8 cellular contexts compared by ENCODE assay signal in genomic region chr18:63970803-63971191, GRCh38. TPM values are rescaled to one million over a fixed set of nuclear protein-coding genes. Genes with fewer than 3 reads are reported as not detected.
DNase-seq lines count a peak whose midpoint lies in the region; ATAC-seq and TF ChIP-seq lines count a peak whose summit lies in the region.

No MANE protein-coding gene starts in this region.

- TF ChIP-seq CTCF in choroid plexus epithelial cell (conservative IDR thresholded peaks at IDR 0.05; ENCODE audit: low read depth, low read length) (no peak), liver (IDR thresholded peaks at IDR 0.05; ENCODE audit: low read depth, low read length, missing input control) (no peak)

- in situ Hi-C loops in KBM-7 (cut with MboI; ENCODE audit: low pct_unique_long_range_greater_than_20kb, low sequenced_read_pairs) = no loop called here

- H3K27me3 ChIP-seq in liver (ENCODE audit: control insufficient read depth in 4 of 4, insufficient read depth in 4 of 4, low read length in 3 of 4) (no peaks in the 10 kb centered on the region), thymus (ENCODE audit: control insufficient read depth, insufficient read depth) (no peaks in the 10 kb centered on the region)

- TF ChIP-seq RAD21 in liver (IDR thresholded peaks at IDR 0.05) = no peak

- H3K9me3 ChIP-seq in liver (ENCODE audit: control insufficient read depth in 4 of 4, low read length in 3 of 4) (no peaks in the 10 kb centered on the region), thymus (ENCODE audit: control insufficient read depth) (no peaks in the 10 kb centered on the region)

- WGBS in liver = 36% methylated on average over 18 of the region's 18 CpGs
- WGBS in thymus = 57% methylated on average over 18 of the region's 18 CpGs

- ATAC-seq in GM19455 (IDR thresholded peaks at IDR 0.05; ENCODE audit: unreplicated experiment) = peak; percentile 2

- peak overlapping the region; percentile 33 to 82 for H3K9ac ChIP-seq in liver (ENCODE audit: low read depth in 1 of 2, low read length in 2 of 2)

- H3K4me3 ChIP-seq in choroid plexus epithelial cell (ENCODE audit: low read depth, low read length) = peak overlapping the region; percentile 84
- peak overlapping the region; percentile 74 to 90 (median 77) for H3K4me3 ChIP-seq in liver (ENCODE audit: low read depth in 1 of 3, low read length in 3 of 3)
- H3K4me3 ChIP-seq in thymus (ENCODE audit: low read length) = peak overlapping the region; percentile 79

- H3K27ac ChIP-seq in liver (ENCODE audit: low read depth in 1 of 2, low read length in 2 of 2) (peak overlapping the region; percentile 97 to 99), thymus (ENCODE audit: low read depth) (peak overlapping the region; percentile 93)

- peaks cover 2 to 26% (median 17%) of the 10 kb centered on the region in 4 donors for H3K4me1 ChIP-seq in liver (ENCODE audit: control insufficient read depth in 4 of 4, insufficient read depth in 4 of 4, low read length in 3 of 4)
- peaks cover 3% of the 10 kb centered on the region for H3K4me1 ChIP-seq in thymus (ENCODE audit: control insufficient read depth, insufficient read depth, low read length)

- peak; percentile 35 for DNase-seq in AG08396 (ENCODE audit: low spot score)
- peak; percentile 86 for DNase-seq in NCI-H748 (lab: John Stamatoyannopoulos, UW; ENCODE audit: unreplicated experiment)
- no peak for DNase-seq in choroid plexus epithelial cell (ENCODE audit: low read depth)
- DNase-seq in KBM-7 = no peak
- DNase-seq in NCI-H2171 (lab: John Stamatoyannopoulos, UW) = no peak

- H3K36me3 ChIP-seq in liver (ENCODE audit: control insufficient read depth in 4 of 4, insufficient read depth in 3 of 4, low read depth in 1 of 4, low read length in 3 of 4) = no peaks in the 10 kb centered on the region
- no peaks in the 10 kb centered on the region for H3K36me3 ChIP-seq in thymus (ENCODE audit: control insufficient read depth, insufficient read depth)

TF ChIP-seq in liver, 16 proteins besides CTCF, POLR2A, EP300 and RAD21:
- TF ChIP-seq FOXA1 (IDR thresholded peaks at IDR 0.05) (no peak), HNF4A (conservative IDR thresholded peaks at IDR 0.05) (no peak), YY1 (IDR thresholded peaks at IDR 0.05) (no peak), RXRA (IDR thresholded peaks at IDR 0.05) (no peak), ATF3 (IDR thresholded peaks at IDR 0.05) (no peak), MAX (IDR thresholded peaks at IDR 0.05) (no peak), GABPA (IDR thresholded peaks at IDR 0.05 in 1 of 2, conservative IDR thresholded peaks at IDR 0.05 in 1 of 2) (no peak), EGR1 (IDR thresholded peaks at IDR 0.05; ENCODE audit: low read depth in 2 of 2) (no peak)
- TF ChIP-seq, protein P1, sequence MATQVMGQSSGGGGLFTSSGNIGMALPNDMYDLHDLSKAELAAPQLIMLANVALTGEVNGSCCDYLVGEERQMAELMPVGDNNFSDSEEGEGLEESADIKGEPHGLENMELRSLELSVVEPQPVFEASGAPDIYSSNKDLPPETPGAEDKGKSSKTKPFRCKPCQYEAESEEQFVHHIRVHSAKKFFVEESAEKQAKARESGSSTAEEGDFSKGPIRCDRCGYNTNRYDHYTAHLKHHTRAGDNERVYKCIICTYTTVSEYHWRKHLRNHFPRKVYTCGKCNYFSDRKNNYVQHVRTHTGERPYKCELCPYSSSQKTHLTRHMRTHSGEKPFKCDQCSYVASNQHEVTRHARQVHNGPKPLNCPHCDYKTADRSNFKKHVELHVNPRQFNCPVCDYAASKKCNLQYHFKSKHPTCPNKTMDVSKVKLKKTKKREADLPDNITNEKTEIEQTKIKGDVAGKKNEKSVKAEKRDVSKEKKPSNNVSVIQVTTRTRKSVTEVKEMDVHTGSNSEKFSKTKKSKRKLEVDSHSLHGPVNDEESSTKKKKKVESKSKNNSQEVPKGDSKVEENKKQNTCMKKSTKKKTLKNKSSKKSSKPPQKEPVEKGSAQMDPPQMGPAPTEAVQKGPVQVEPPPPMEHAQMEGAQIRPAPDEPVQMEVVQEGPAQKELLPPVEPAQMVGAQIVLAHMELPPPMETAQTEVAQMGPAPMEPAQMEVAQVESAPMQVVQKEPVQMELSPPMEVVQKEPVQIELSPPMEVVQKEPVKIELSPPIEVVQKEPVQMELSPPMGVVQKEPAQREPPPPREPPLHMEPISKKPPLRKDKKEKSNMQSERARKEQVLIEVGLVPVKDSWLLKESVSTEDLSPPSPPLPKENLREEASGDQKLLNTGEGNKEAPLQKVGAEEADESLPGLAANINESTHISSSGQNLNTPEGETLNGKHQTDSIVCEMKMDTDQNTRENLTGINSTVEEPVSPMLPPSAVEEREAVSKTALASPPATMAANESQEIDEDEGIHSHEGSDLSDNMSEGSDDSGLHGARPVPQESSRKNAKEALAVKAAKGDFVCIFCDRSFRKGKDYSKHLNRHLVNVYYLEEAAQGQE (IDR thresholded peaks at IDR 0.05) = no peak

RNA-seq across cellular contexts. Expression of gene SERPINB8, which starts 0.9 kb away (rescaled TPM):
- 1 to 10 TPM; 2.5 to 5.1 TPM for total RNA-seq in liver
- polyA plus RNA-seq in liver (1 to 10 TPM; 8.3 to 8.6 TPM), thymus (11.2 TPM)

RNA-seq across cellular contexts. Expression of gene HMSD, which starts 21.7 kb away (rescaled TPM):
- under 1 TPM in 1 of 2 donors, not detected in 1; 0.28 TPM for total RNA-seq in liver
- polyA plus RNA-seq in liver (under 1 TPM; 0.13 to 0.14 TPM), thymus (1.6 TPM)

Comparison
In these comparisons a context has a peak if more than half of its experiments do, and no peak if none do; other contexts are left out.
1. DNase-seq: peak in AG08396 (single experiment) and NCI-H748 (single experiment); none in choroid plexus epithelial cell (single experiment), KBM-7 (single experiment) and NCI-H2171 (single experiment).
2. Peak in every context shown above with its lines, with median percentiles within 50 percentile points of each other: H3K4me3 ChIP-seq.